1 cellular context compared by ENCODE assay signal in the genomic region with DNA sequence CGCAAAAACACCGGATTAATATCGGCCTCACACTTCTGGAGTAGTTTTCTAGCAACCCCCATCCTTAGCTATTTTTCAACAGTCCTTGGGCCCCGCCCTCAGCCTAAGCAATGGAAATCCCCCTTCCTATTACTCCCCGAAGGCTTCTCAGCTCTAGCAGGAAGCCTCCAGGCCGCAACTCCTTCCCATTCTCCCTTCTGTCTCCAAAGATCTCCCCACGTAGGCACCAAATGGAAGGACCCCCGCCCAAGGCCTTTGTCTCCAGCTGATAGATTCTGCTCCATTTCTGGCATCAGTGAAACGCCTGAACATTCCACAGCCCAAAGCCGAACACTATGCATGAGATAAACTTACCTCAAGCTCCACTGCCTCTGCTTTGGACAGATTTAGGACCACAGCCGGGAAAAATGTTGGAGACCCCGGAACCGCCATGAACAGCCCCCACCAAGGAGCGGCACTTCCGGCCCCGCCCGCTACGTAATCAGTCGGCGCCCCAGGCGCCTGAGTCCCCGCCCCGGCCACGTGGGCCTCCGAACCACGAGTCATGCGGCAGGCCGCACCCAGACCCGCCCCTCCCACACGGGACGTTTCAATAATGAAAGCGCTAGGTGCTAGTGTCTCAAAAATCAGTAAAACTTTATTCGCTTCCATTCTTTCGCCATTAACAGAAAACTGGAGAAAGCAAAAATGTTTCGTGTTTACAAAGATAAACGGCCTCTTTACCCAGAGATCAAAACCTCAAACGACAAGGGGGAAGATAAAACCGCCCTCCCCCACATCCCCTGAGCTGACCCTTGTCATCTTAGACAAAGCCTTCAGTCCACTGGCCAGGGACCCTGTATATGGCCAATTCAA.
TF ChIP-seq lines count a peak whose summit lies in the region.

Gene NRAS (minus strand): TSS at position 468 of the 855 bp plus-strand sequence. CDS start 611 bp downstream, outside the sequence.

TF ChIP-seq in GM12878, 131 proteins besides CTCF, POLR2A, EP300 and RAD21 (continued from another document):
- TF ChIP-seq KAT2A (conservative IDR thresholded peaks at IDR 0.05; ENCODE audit: control insufficient read depth, low read depth, low read length) = no peak
- no peak for TF ChIP-seq NRF1 (conservative IDR thresholded peaks at IDR 0.05; ENCODE audit: low read depth, low read length)
- TF ChIP-seq, protein P1, sequence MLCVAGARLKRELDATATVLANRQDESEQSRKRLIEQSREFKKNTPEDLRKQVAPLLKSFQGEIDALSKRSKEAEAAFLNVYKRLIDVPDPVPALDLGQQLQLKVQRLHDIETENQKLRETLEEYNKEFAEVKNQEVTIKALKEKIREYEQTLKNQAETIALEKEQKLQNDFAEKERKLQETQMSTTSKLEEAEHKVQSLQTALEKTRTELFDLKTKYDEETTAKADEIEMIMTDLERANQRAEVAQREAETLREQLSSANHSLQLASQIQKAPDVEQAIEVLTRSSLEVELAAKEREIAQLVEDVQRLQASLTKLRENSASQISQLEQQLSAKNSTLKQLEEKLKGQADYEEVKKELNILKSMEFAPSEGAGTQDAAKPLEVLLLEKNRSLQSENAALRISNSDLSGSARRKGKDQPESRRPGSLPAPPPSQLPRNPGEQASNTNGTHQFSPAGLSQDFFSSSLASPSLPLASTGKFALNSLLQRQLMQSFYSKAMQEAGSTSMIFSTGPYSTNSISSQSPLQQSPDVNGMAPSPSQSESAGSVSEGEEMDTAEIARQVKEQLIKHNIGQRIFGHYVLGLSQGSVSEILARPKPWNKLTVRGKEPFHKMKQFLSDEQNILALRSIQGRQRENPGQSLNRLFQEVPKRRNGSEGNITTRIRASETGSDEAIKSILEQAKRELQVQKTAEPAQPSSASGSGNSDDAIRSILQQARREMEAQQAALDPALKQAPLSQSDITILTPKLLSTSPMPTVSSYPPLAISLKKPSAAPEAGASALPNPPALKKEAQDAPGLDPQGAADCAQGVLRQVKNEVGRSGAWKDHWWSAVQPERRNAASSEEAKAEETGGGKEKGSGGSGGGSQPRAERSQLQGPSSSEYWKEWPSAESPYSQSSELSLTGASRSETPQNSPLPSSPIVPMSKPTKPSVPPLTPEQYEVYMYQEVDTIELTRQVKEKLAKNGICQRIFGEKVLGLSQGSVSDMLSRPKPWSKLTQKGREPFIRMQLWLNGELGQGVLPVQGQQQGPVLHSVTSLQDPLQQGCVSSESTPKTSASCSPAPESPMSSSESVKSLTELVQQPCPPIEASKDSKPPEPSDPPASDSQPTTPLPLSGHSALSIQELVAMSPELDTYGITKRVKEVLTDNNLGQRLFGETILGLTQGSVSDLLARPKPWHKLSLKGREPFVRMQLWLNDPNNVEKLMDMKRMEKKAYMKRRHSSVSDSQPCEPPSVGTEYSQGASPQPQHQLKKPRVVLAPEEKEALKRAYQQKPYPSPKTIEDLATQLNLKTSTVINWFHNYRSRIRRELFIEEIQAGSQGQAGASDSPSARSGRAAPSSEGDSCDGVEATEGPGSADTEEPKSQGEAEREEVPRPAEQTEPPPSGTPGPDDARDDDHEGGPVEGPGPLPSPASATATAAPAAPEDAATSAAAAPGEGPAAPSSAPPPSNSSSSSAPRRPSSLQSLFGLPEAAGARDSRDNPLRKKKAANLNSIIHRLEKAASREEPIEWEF (IDR thresholded peaks at IDR 0.05; ENCODE audit: insufficient replicate concordance, low read depth, low read length) = no peak
- TF ChIP-seq EED (IDR thresholded peaks at IDR 0.05; ENCODE audit: low read depth) = no peak; the same call in 1 of the 2 replicates
- peak; percentile 32 for TF ChIP-seq MEF2B (IDR thresholded peaks at IDR 0.05; ENCODE audit: partially characterized antibody, poor library complexity, severe bottlenecking)
- peak; percentile 93 for TF ChIP-seq USF2 (IDR thresholded peaks at IDR 0.05; ENCODE audit: borderline replicate concordance, low read depth, low read length)
- peak; percentile 98 for TF ChIP-seq ELK1 (IDR thresholded peaks at IDR 0.05; ENCODE audit: low read depth, low read length)
